22 cellular contexts compared by ENCODE assay signal in the genomic region with DNA sequence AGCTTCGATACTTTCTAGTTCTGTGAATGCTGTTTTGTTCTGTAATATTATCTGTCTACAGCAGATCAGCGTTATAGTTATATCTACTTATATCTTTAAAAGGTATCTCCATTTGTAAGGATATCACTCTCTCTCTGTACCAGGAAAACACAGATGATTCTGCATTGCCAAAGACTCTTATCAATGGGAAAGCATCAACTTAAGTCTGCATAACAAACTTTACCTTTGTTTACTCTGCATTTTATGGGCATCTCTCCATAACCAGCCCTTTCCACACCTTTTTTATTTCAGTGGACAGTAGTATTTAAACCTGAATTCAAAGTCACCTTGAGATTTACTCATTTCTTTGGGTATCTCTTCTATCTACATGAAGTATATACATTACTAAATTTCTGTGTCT.
DNase-seq lines count a peak whose midpoint lies in the region; ATAC-seq and TF ChIP-seq lines count a peak whose summit lies in the region.
"Had no signal": no experiment of that assay in that cellular context is flagged by ENCODE, and none has a peak within 500 bp of the region (broad histone marks: within the 10 kb centered on the region; RNA-seq: fewer than 3 reads in every experiment).

No MANE protein-coding gene starts in this region.

- intact Hi-C loops in mucosa of descending colon (cut with DNase I, micrococcal nuclease): no loop called here

- H3K9me3 ChIP-seq in mucosa of descending colon: no peaks in the 10 kb centered on the region
- H3K9me3 ChIP-seq: BE2C, BLaER1 had no signal

- H3K27ac ChIP-seq in VCaP: peak overlapping the region; percentile 32
- H3K27ac ChIP-seq: BLaER1 had no signal

- ATAC-seq in mucosa of descending colon: peak; percentile 82
- no peak for ATAC-seq in HG03175 (IDR thresholded peaks at IDR 0.05; ENCODE audit: unreplicated experiment)
- ATAC-seq: GM12878 had no signal

- no peak overlapping the region for H3K4me3 ChIP-seq in LNCaP clone FGC (ENCODE audit: low read depth, low read length)
- no peak overlapping the region for H3K4me3 ChIP-seq in mucosa of descending colon
- H3K4me3 ChIP-seq: BLaER1, GM12878 had no signal

- peak; percentile 63 for DNase-seq in LNCaP clone FGC (ENCODE audit: low read depth)
- no peak for DNase-seq in mucosa of descending colon
- DNase-seq in activated CD8-positive, alpha-beta memory T cell treated with anti-CD3 and anti-CD28 coated beads, Interleukin-2, amount 50 U/mL, for 48 hours: no peak
- DNase-seq: 8988T; ACHN; BE2C; C1 segment of cervical spinal cord; CD4-positive, alpha-beta memory T cell; CD4-positive, CD25-positive, alpha-beta regulatory T cell; CD8-positive, alpha-beta memory T cell; COR-L47; DMS 273 treated with DMSO at 0.1 percent for 48 hours; DMS153; DMS53; DMS79; DND-41; EL; GDM1 had no signal

- no peaks in the 10 kb centered on the region for H3K4me1 ChIP-seq in mucosa of descending colon (ENCODE audit: low read depth)
- H3K4me1 ChIP-seq: BE2C, BLaER1 had no signal

- H3K36me3 ChIP-seq in mucosa of descending colon (ENCODE audit: low read depth): no peaks in the 10 kb centered on the region
- H3K36me3 ChIP-seq: BE2C, BLaER1 had no signal

- no peak for TF ChIP-seq CTCF in LNCaP clone FGC (IDR thresholded peaks at IDR 0.05; ENCODE audit: control insufficient read depth, extremely low read depth, insufficient read depth)
- no peak for TF ChIP-seq CTCF in VCaP (conservative IDR thresholded peaks at IDR 0.05)
- TF ChIP-seq CTCF in mucosa of descending colon (IDR thresholded peaks at IDR 0.05): no peak
